In genomic region chr5:173816728-173817127, GRCh38 we compare ENCODE assay signal across 16 cellular contexts.
DNase-seq lines count a peak whose midpoint lies in the region; ATAC-seq and TF ChIP-seq lines count a peak whose summit lies in the region.
"Had no signal": no experiment of that assay in that cellular context is flagged by ENCODE, and none has a peak within 500 bp of the region (broad histone marks: within the 10 kb centered on the region; RNA-seq: fewer than 3 reads in every experiment).

No MANE protein-coding gene starts in this region.

- no peak overlapping the region for H3K9ac ChIP-seq in smooth muscle cell (ENCODE audit: low read depth)

- CTCF ChIA-PET in activated naive CD4-positive, alpha-beta T cell treated with anti-CD3 and anti-CD28 coated beads, Interleukin-2, amount 10 ng/mL, durations not matched to agents 7 days and 5 days (lab: Charles Lee): no interaction called here
- CTCF ChIA-PET in PC-9 (lab: Charles Lee): interaction anchor here (0.7 kb wide), 1 partner anchor 53 kb away, joined by 3 read pairs; no protein-coding TSS in a partner anchor

- H3K9me3 ChIP-seq in PC-9 (ENCODE audit: insufficient read depth, low read depth) (no peaks in the 10 kb centered on the region), smooth muscle cell (replicated peaks; ENCODE audit: low read depth) (no peaks in the 10 kb centered on the region)

- no peak overlapping the region for H3K4me3 ChIP-seq in PC-9
- no peak overlapping the region for H3K4me3 ChIP-seq in smooth muscle cell

- H3F3A ChIP-seq in PC-9 (ENCODE audit: insufficient read depth, low read depth): peaks cover 6% of the 10 kb centered on the region; the same call in 1 of the 2 replicates
- H3F3A ChIP-seq in smooth muscle cell (ENCODE audit: low read depth): no peaks in the 10 kb centered on the region

- no peaks in the 10 kb centered on the region for H3K36me3 Mint-ChIP-seq in activated naive CD4-positive, alpha-beta T cell treated with anti-CD3 and anti-CD28 coated beads, Interleukin-2, amount 10 ng/mL, durations not matched to agents 7 days and 5 days
- peaks cover 11 to 21% of the 10 kb centered on the region in 2 donors for H3K36me3 Mint-ChIP-seq in naive B cell
- peaks cover 4% of the 10 kb centered on the region for H3K36me3 Mint-ChIP-seq in type B pancreatic cell
- H3K36me3 Mint-ChIP-seq: CD4-positive, alpha-beta memory T cell had no signal

- peaks cover 4% of the 10 kb centered on the region for H3K27me3 Mint-ChIP-seq in activated naive CD4-positive, alpha-beta T cell treated with anti-CD3 and anti-CD28 coated beads, Interleukin-2, amount 10 ng/mL, durations not matched to agents 7 days and 5 days
- H3K27me3 Mint-ChIP-seq in naive B cell (no peaks in the 10 kb centered on the region), type B pancreatic cell (no peaks in the 10 kb centered on the region)

- H4K20me1 ChIP-seq in PC-9 (ENCODE audit: insufficient read depth): no peaks in the 10 kb centered on the region
- no peaks in the 10 kb centered on the region for H4K20me1 ChIP-seq in smooth muscle cell (ENCODE audit: low read depth)

- H3K36me3 ChIP-seq in PC-9 (ENCODE audit: low read depth) (no peaks in the 10 kb centered on the region), smooth muscle cell (ENCODE audit: low read depth) (no peaks in the 10 kb centered on the region)

- POLR2A ChIA-PET in PC-9 (lab: Charles Lee; ENCODE audit: unreplicated experiment): interaction anchor here (0.6 kb wide), 1 partner anchor 52 kb away, joined by 3 read pairs; no protein-coding TSS in a partner anchor

- ATAC-seq in naive B cell (ENCODE audit: low read depth in 2 of 2) (no peak), GM21367 (IDR thresholded peaks at IDR 0.05; ENCODE audit: unreplicated experiment) (no peak)
- ATAC-seq: HCT116 had no signal

- H3K4me2 ChIP-seq in PC-9 (peak overlapping the region; percentile 48), smooth muscle cell (no peak overlapping the region)

- no peaks in the 10 kb centered on the region for H3K9me2 ChIP-seq in PC-9 (ENCODE audit: insufficient read depth)

- H3K79me2 ChIP-seq in PC-9 (ENCODE audit: low read depth): no peaks in the 10 kb centered on the region
- no peaks in the 10 kb centered on the region for H3K79me2 ChIP-seq in smooth muscle cell (ENCODE audit: low read depth)

- 88% methylated on average over 5 of the region's 5 CpGs for WGBS in smooth muscle cell (ENCODE audit: low lambda C conversion rate)

- H3K9me3 Mint-ChIP-seq in activated naive CD4-positive, alpha-beta T cell treated with anti-CD3 and anti-CD28 coated beads, Interleukin-2, amount 10 ng/mL, durations not matched to agents 7 days and 5 days: peaks cover 10% of the 10 kb centered on the region
- H3K9me3 Mint-ChIP-seq in naive B cell (peaks cover 5 to 25% (median 15%) of the 10 kb centered on the region in 7 donors), type B pancreatic cell (peaks cover 5% of the 10 kb centered on the region)

- H2AFZ ChIP-seq in PC-9 (no peak overlapping the region), smooth muscle cell (ENCODE audit: low read depth) (no peak overlapping the region)

- no peaks in the 10 kb centered on the region for H3K27me3 ChIP-seq in PC-9 (ENCODE audit: insufficient read depth, low read depth)
- no peaks in the 10 kb centered on the region for H3K27me3 ChIP-seq in smooth muscle cell (ENCODE audit: low read depth)

- TF ChIP-seq CTCF in PC-9 (conservative IDR thresholded peaks at IDR 0.05): no peak
- no peak for TF ChIP-seq CTCF in type B pancreatic cell (conservative IDR thresholded peaks at IDR 0.05)
- no peak for TF ChIP-seq CTCF in smooth muscle cell (IDR thresholded peaks at IDR 0.05; ENCODE audit: borderline replicate concordance, insufficient read depth, poor library complexity, severe bottlenecking)

- DNase-seq in activated naive CD4-positive, alpha-beta T cell treated with anti-CD3 and anti-CD28 coated beads, Interleukin-2, amount 10 ng/mL, durations not matched to agents 7 days and 5 days: no peak
- DNase-seq in activated naive CD4-positive, alpha-beta T cell (lab: John Stamatoyannopoulos, UW): no peak
- DNase-seq in PC-9: no peak
- no peak for DNase-seq in naive B cell
- no peak for DNase-seq in type B pancreatic cell (ENCODE audit: extremely low spot score, unreplicated experiment)
- no peak for DNase-seq in anterior cingulate cortex (lab: John Stamatoyannopoulos, UW)
- no peak for DNase-seq in smooth muscle cell (lab: John Stamatoyannopoulos, UW; ENCODE audit: unreplicated experiment)
- DNase-seq: 8988T; ACHN; C1 segment of cervical spinal cord; CD4-positive, alpha-beta memory T cell; DMS153; DMS79 treated with DMSO at 0.1 percent for 48 hours; GDM1 had no signal

- peaks cover 14% of the 10 kb centered on the region for H3K4me1 Mint-ChIP-seq in activated naive CD4-positive, alpha-beta T cell treated with anti-CD3 and anti-CD28 coated beads, Interleukin-2, amount 10 ng/mL, durations not matched to agents 7 days and 5 days
- H3K4me1 Mint-ChIP-seq in naive B cell (peaks cover 68 to 80% (median 71%) of the 10 kb centered on the region in 3 donors), type B pancreatic cell (ENCODE audit: unreplicated experiment) (peaks cover 40% of the 10 kb centered on the region)

- H3K4me1 ChIP-seq in PC-9 (replicated peaks; ENCODE audit: insufficient read depth) (peaks cover 68% of the 10 kb centered on the region), smooth muscle cell (ENCODE audit: low read depth) (no peaks in the 10 kb centered on the region)

- H3K27ac ChIP-seq in PC-9 (peak overlapping the region; percentile 35), smooth muscle cell (ENCODE audit: low read depth) (no peak overlapping the region)

- H3K27ac Mint-ChIP-seq in activated naive CD4-positive, alpha-beta T cell treated with anti-CD3 and anti-CD28 coated beads, Interleukin-2, amount 10 ng/mL, durations not matched to agents 7 days and 5 days: peak overlapping the region; percentile 29
- peak overlapping the region in 5 of 6 donors; percentile 60 to 93 (median 72) for H3K27ac Mint-ChIP-seq in naive B cell
- H3K27ac Mint-ChIP-seq in type B pancreatic cell: peak overlapping the region; percentile 74
- H3K27ac Mint-ChIP-seq: CD4-positive, alpha-beta memory T cell had no signal

- H3K4me3 Mint-ChIP-seq in activated naive CD4-positive, alpha-beta T cell treated with anti-CD3 and anti-CD28 coated beads, Interleukin-2, amount 10 ng/mL, durations not matched to agents 7 days and 5 days: no peak overlapping the region
- H3K4me3 Mint-ChIP-seq in naive B cell: peak overlapping the region in 3 of 8 donors; percentile 65 to 86 (median 81)
- H3K4me3 Mint-ChIP-seq in type B pancreatic cell: no peak overlapping the region
- H3K4me3 Mint-ChIP-seq: CD4-positive, alpha-beta memory T cell had no signal

- BruUV-seq in PC-9 (replicated peaks; lab: Mats Ljungman, UMichigan): no TSS peak

- intact Hi-C loops in PC-9 (cut with micrococcal nuclease; ENCODE audit: unreplicated experiment): no loop called here
